In the genomic region with DNA sequence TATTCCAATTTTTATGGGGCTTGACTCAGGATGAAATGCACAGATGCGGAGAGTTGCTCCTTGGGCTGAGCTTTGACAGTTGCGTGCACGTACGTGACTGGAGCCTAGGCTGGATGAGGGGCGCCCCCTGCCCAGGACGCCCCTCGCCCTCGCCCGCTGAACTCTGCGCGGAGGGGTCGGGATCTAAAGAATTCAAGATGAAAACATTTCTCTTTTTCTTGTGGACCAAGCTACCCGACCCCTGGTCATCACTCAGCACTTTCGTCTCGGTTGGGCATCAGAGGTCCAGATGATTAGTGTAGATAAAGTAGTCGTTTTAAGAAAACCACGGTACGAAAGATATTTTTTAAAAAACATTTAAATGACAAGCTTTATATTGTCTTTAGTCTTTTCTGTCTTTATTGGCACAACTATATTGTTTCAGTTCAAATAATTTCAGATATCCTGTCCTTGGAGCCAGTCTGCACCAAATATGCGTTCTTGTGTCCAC, we compare ENCODE assay signal across 8 cellular contexts. TPM values are rescaled to one million over a fixed set of nuclear protein-coding genes. Genes with fewer than 3 reads are reported as not detected.
DNase-seq lines count a peak whose midpoint lies in the region; ATAC-seq, FAIRE-seq and TF ChIP-seq lines count a peak whose summit lies in the region.

No MANE protein-coding gene starts in this region.

- peak overlapping the region; percentile 93 for H3K27ac Mint-ChIP-seq in CD8-positive, alpha-beta T cell
- H3K27ac Mint-ChIP-seq in activated CD4-positive, alpha-beta memory T cell treated with anti-CD3 and anti-CD28 coated beads for 36 hours, result peak overlapping the region; percentile 77

- DNase-seq in CD8-positive, alpha-beta T cell, result peak in 1 of 7 experiments; percentile 7
- no peak for DNase-seq in activated CD4-positive, alpha-beta memory T cell treated with anti-CD3 and anti-CD28 coated beads for 36 hours
- DNase-seq in heart right ventricle (no peak), small intestine (no peak), GM13977 (ENCODE audit: low spot score) (no peak), HUDEP-2 (lab: John Stamatoyannopoulos, UW; ENCODE audit: unreplicated experiment in 76 of 76) (no peak)

- POLR2A ChIA-PET in CD8-positive, alpha-beta T cell (lab: Charles Lee), result interaction anchor here (1.2 to 1.3 kb wide), 3 partner anchors 21 to 906 kb away, joined by 4 to 6 read pairs (median 4); a partner anchor contains a TSS
- POLR2A ChIA-PET in HEK293 (lab: Yijun Ruan, JAX), result no interaction called here
- POLR2A ChIA-PET in activated CD4-positive, alpha-beta memory T cell treated with anti-CD3 and anti-CD28 coated beads for 36 hours (lab: Charles Lee), result interaction anchor here (0.6 to 0.9 kb wide), 2 partner anchors 80 to 81 kb away, joined by 3 read pairs; a partner anchor contains a TSS

- in situ Hi-C loops in GM13977 (cut with MboI; ENCODE audit: low pct_unique_long_range_greater_than_20kb, low sequenced_read_pairs, unreplicated experiment), result no loop called here

- peaks cover 18% of the 10 kb centered on the region for H3K4me1 ChIP-seq in CD8-positive, alpha-beta T cell (ENCODE audit: insufficient read depth, low read length)
- H3K4me1 ChIP-seq in HEK293 (ENCODE audit: control insufficient read depth, insufficient read depth, low read length) (no peaks in the 10 kb centered on the region), heart right ventricle (peaks cover 0 to 19% (median 8%) of the 10 kb centered on the region in 9 donors), small intestine (ENCODE audit: control insufficient read depth in 2 of 2, insufficient read depth in 1 of 2, low read depth in 1 of 2, low read length in 1 of 2) (peaks cover 0 to 6% of the 10 kb centered on the region in 2 donors)

- ATAC-seq in CD8-positive, alpha-beta T cell, result no peak
- ATAC-seq in heart right ventricle (peak in 1 of 8 donors; percentile 6), HG02610 (IDR thresholded peaks at IDR 0.05; ENCODE audit: unreplicated experiment) (no peak)

- no peaks in the 10 kb centered on the region for H3K36me3 ChIP-seq in CD8-positive, alpha-beta T cell (ENCODE audit: insufficient read depth, low read length)
- H3K36me3 ChIP-seq in HEK293 (ENCODE audit: control insufficient read depth in 2 of 2, insufficient read depth in 1 of 2, low read length in 2 of 2) (peaks cover 0 to under 1% of the 10 kb centered on the region in 2 experiments; a peak in 1 of 3 replicates), heart right ventricle (peaks cover 0 to 3% (median 0%) of the 10 kb centered on the region in 9 donors), small intestine (ENCODE audit: control insufficient read depth in 2 of 2, insufficient read depth in 2 of 2, low read length in 2 of 2) (no peaks in the 10 kb centered on the region)

- no peaks in the 10 kb centered on the region for H3K27me3 ChIP-seq in CD8-positive, alpha-beta T cell (ENCODE audit: insufficient read depth, low read length)
- H3K27me3 ChIP-seq in heart right ventricle, result no peaks in the 10 kb centered on the region
- no peaks in the 10 kb centered on the region for H3K27me3 ChIP-seq in small intestine (ENCODE audit: control insufficient read depth in 2 of 2, insufficient read depth in 2 of 2, low read length in 2 of 2)

- H3K4me3 Mint-ChIP-seq in CD8-positive, alpha-beta T cell, result peak overlapping the region; percentile 92
- H3K4me3 Mint-ChIP-seq in activated CD4-positive, alpha-beta memory T cell treated with anti-CD3 and anti-CD28 coated beads for 36 hours, result peak overlapping the region; percentile 86

- H3K9me3 Mint-ChIP-seq in CD8-positive, alpha-beta T cell, result no peaks in the 10 kb centered on the region
- no peaks in the 10 kb centered on the region for H3K9me3 Mint-ChIP-seq in activated CD4-positive, alpha-beta memory T cell treated with anti-CD3 and anti-CD28 coated beads for 36 hours

- no peak for TF ChIP-seq CTCF in CD8-positive, alpha-beta T cell (IDR thresholded peaks at IDR 0.05)
- TF ChIP-seq CTCF in HEK293 (tag by site-specific recombination; IDR thresholded peaks at IDR 0.05) (peak; percentile 38; the same call in 1 of the 2 replicates), heart right ventricle (IDR thresholded peaks at IDR 0.05) (no peak), GM13977 (IDR thresholded peaks at IDR 0.05; ENCODE audit: extremely low read depth, insufficient read depth, missing control alignments) (no peak)

- CTCF ChIA-PET in CD8-positive, alpha-beta T cell (lab: Charles Lee), result interaction anchor here (1.8 kb wide), 1 partner anchor 44 kb away, joined by 4 read pairs; no protein-coding TSS in a partner anchor
- CTCF ChIA-PET in HEK293 (lab: Yijun Ruan, JAX), result interaction anchor here (0.6 to 1.8 kb wide), 9 partner anchors 12 to 1437 kb away, joined by 3 to 6 read pairs (median 3); no protein-coding TSS in a partner anchor
- CTCF ChIA-PET in activated CD4-positive, alpha-beta memory T cell treated with anti-CD3 and anti-CD28 coated beads for 36 hours (lab: Charles Lee), result interaction anchor here (0.7 to 1.0 kb wide), 2 partner anchors 9 to 1083 kb away, joined by 3 read pairs; no protein-coding TSS in a partner anchor

- H3K9me3 ChIP-seq in CD8-positive, alpha-beta T cell (ENCODE audit: low read length), result no peaks in the 10 kb centered on the region
- H3K9me3 ChIP-seq in HEK293 (ENCODE audit: control insufficient read depth, insufficient read depth, low read depth, low read length) (no peaks in the 10 kb centered on the region), heart right ventricle (peaks cover 0 to 5% (median 0%) of the 10 kb centered on the region in 11 donors), small intestine (ENCODE audit: control insufficient read depth, low read depth) (no peaks in the 10 kb centered on the region)

- H3K4me1 Mint-ChIP-seq in CD8-positive, alpha-beta T cell (ENCODE audit: low read depth), result peaks cover 32% of the 10 kb centered on the region
- peaks cover 32% of the 10 kb centered on the region for H3K4me1 Mint-ChIP-seq in activated CD4-positive, alpha-beta memory T cell treated with anti-CD3 and anti-CD28 coated beads for 36 hours (ENCODE audit: low read depth)

- intact Hi-C loops in CD8-positive, alpha-beta T cell (cut with DNase I, micrococcal nuclease), result loop anchor here (1.0 to 5.0 kb wide), 7 partner anchors 21 to 621 kb away; a partner anchor contains a TSS
- intact Hi-C loops in activated CD4-positive, alpha-beta memory T cell treated with anti-CD3 and anti-CD28 coated beads for 36 hours (cut with micrococcal nuclease), result loop anchor here (1.0 kb wide), 3 partner anchors 25 to 121 kb away; a partner anchor contains a TSS
- intact Hi-C loops in heart right ventricle (cut with DNase I), result loop anchor here in 1 of 10 donors (5.0 kb wide), 1 partner anchor 1074 kb away; no protein-coding TSS in a partner anchor

- peaks cover 10% of the 10 kb centered on the region for H3K36me3 Mint-ChIP-seq in CD8-positive, alpha-beta T cell
- H3K36me3 Mint-ChIP-seq in activated CD4-positive, alpha-beta memory T cell treated with anti-CD3 and anti-CD28 coated beads for 36 hours, result no peaks in the 10 kb centered on the region

- H3K27ac ChIP-seq in CD8-positive, alpha-beta T cell (ENCODE audit: low read depth, low read length), result peak overlapping the region; percentile 83
- H3K27ac ChIP-seq in HEK293 (ENCODE audit: extremely low read depth, low read depth, low read length), result no peak overlapping the region
- peak overlapping the region in 9 of 10 donors; percentile 40 to 88 (median 83) for H3K27ac ChIP-seq in heart right ventricle
- peak overlapping the region in 1 of 2 donors; percentile 82 for H3K27ac ChIP-seq in small intestine (ENCODE audit: low read depth in 1 of 2, low read length in 1 of 2)

- FAIRE-seq in small intestine (lab: Jason Lieb, UNC), result no peak

- peaks cover 6% of the 10 kb centered on the region for H3K27me3 Mint-ChIP-seq in CD8-positive, alpha-beta T cell (ENCODE audit: low read depth)
- H3K27me3 Mint-ChIP-seq in activated CD4-positive, alpha-beta memory T cell treated with anti-CD3 and anti-CD28 coated beads for 36 hours, result peaks cover 5% of the 10 kb centered on the region

- H3K4me3 ChIP-seq in CD8-positive, alpha-beta T cell (ENCODE audit: low read depth, low read length), result peak overlapping the region; percentile 83
- H3K4me3 ChIP-seq in HEK293 (ENCODE audit: low read depth, low read length) (peak overlapping the region; percentile 85), heart right ventricle (peak overlapping the region; percentile 44 to 98 (median 78)), small intestine (ENCODE audit: low read depth in 1 of 2, low read length in 2 of 2) (peak overlapping the region; percentile 76 to 88)

- WGBS in heart right ventricle, 2 donors, result 11 to 15% methylated on average over 19 of the region's 19 CpGs
- WGBS in small intestine, 3 donors, result 13 to 24% (median 21%) methylated on average over 19 of the region's 19 CpGs

TF ChIP-seq in HEK293, 187 proteins besides CTCF, POLR2A, EP300 and RAD21 (continues in another document):
- TF ChIP-seq ZNF138 (tag by site-specific recombination; IDR thresholded peaks at IDR 0.05; ENCODE audit: borderline replicate concordance) (no peak), ZBTB8A (tag by site-specific recombination; IDR thresholded peaks at IDR 0.05) (peak; percentile 64; the same call in 1 of the 2 replicates)

RNA-seq across cellular contexts. Expression of a gene that starts 0.7 kb away (rescaled TPM):
- 10 to 100 TPM; 12.5 to 14.5 TPM for total RNA-seq in CD8-positive, alpha-beta T cell
- 10 to 100 TPM; 49.2 to 55.4 TPM for total RNA-seq in activated CD4-positive, alpha-beta memory T cell treated with anti-CD3 and anti-CD28 coated beads for 36 hours
- total RNA-seq in heart right ventricle, result 10 to 100 TPM; 11.0 to 21.7 (median 14.3) TPM
- polyA plus RNA-seq in heart right ventricle (10 to 100 TPM in 1 of 2 donors, 1 to 10 TPM in 1; 5.2 to 31.9 TPM), small intestine (10 to 100 TPM in 2 of 3 donors, 1 to 10 TPM in 1; 9.6 to 25.8 (median 17.6) TPM)

RNA-seq across cellular contexts. Expression of a gene that starts 21.4 kb away (rescaled TPM):
- 10 to 100 TPM; 63.9 to 64.8 TPM for total RNA-seq in CD8-positive, alpha-beta T cell
- 10 to 100 TPM; 56.0 to 59.0 TPM for total RNA-seq in activated CD4-positive, alpha-beta memory T cell treated with anti-CD3 and anti-CD28 coated beads for 36 hours
- 100 to 1,000 TPM in 6 of 10 donors, 10 to 100 TPM in 4; 80.7 to 119 (median 105) TPM for total RNA-seq in heart right ventricle
- polyA plus RNA-seq in heart right ventricle, result 100 to 1,000 TPM; 145 to 180 TPM
- 100 to 1,000 TPM; 150 to 205 (median 163) TPM for polyA plus RNA-seq in small intestine
